8 cellular contexts compared by ENCODE assay signal in genomic region chr20:58414786-58415185, GRCh38. TPM values are rescaled to one million over a fixed set of nuclear protein-coding genes. Genes with fewer than 3 reads are reported as not detected.
A peak's percentile ranks its signal among the peaks of the same experiment; 100 is the strongest.
DNase-seq lines count a peak whose midpoint lies in the region; ATAC-seq, FAIRE-seq and TF ChIP-seq lines count a peak whose summit lies in the region.
"Not testable (repeated sequence)": the region's sequence is repeated elsewhere in the genome, so short reads cannot be mapped to it uniquely, and the experiment has no call there.

No MANE protein-coding gene starts in this region.

- H3K79me2 ChIP-seq in Karpas-422 (ENCODE audit: low read length) (peaks cover 80% of the 10 kb centered on the region), astrocyte (ENCODE audit: insufficient read depth, low read length) (peaks cover 78% of the 10 kb centered on the region), HepG2 (ENCODE audit: insufficient read depth, low read length) (peaks cover 67% of the 10 kb centered on the region)

- peaks cover 13% of the 10 kb centered on the region for H3K4me1 ChIP-seq in CD8-positive, alpha-beta T cell (ENCODE audit: insufficient read depth, low read length)
- H3K4me1 ChIP-seq in Karpas-422 (ENCODE audit: low read length) (peaks cover 15% of the 10 kb centered on the region), HepG2 (ENCODE audit: insufficient read depth, low read length) (peaks cover 30% of the 10 kb centered on the region)
- not testable (repeated sequence) for H3K4me1 ChIP-seq in astrocyte (ENCODE audit: insufficient read depth, low read length)

- not testable (repeated sequence) for TF ChIP-seq RAD21 in HepG2 (CRISPR knock-in tag; IDR thresholded peaks at IDR 0.05)

- H3K27ac ChIP-seq in CD8-positive, alpha-beta T cell (ENCODE audit: low read depth, low read length); astrocyte (ENCODE audit: low read depth, low read length); HepG2 (ENCODE audit: extremely low read length, insufficient read depth, low read length): not testable (repeated sequence)
- H3K27ac ChIP-seq in Karpas-422 (ENCODE audit: low read length) = peak overlapping the region; percentile 79

- 97% methylated on average over 22 of the region's 26 CpGs for WGBS in HepG2 (ENCODE audit: low lambda C conversion rate)

- TF ChIP-seq EP300 in HepG2 (IDR thresholded peaks at IDR 0.05; ENCODE audit: low read depth in 2 of 2, low read length in 2 of 2); HepG2 (CRISPR knock-in tag; IDR thresholded peaks at IDR 0.05; ENCODE audit: borderline replicate concordance): not testable (repeated sequence)

- H3K9me3 Mint-ChIP-seq in CD8-positive, alpha-beta T cell; activated naive CD4-positive, alpha-beta T cell treated with anti-CD3 and anti-CD28 coated beads for 36 hours; astrocyte (ENCODE audit: unreplicated experiment); endothelial cell (ENCODE audit: unreplicated experiment); osteocyte (ENCODE audit: unreplicated experiment): not testable (repeated sequence)
- peaks cover 37% of the 10 kb centered on the region for H3K9me3 Mint-ChIP-seq in nephron progenitor cell

- H3K4me3 Mint-ChIP-seq in CD8-positive, alpha-beta T cell; activated naive CD4-positive, alpha-beta T cell treated with anti-CD3 and anti-CD28 coated beads for 36 hours; osteocyte (ENCODE audit: unreplicated experiment): not testable (repeated sequence)
- H3K4me3 Mint-ChIP-seq in astrocyte (ENCODE audit: unreplicated experiment) (peak overlapping the region; percentile 34), endothelial cell (ENCODE audit: unreplicated experiment) (peak overlapping the region; percentile 82), nephron progenitor cell (peak overlapping the region; percentile 20)

- TF ChIP-seq POLR2A in HepG2 (IDR thresholded peaks at IDR 0.05; ENCODE audit: insufficient read depth in 1 of 2, low read depth in 2 of 2, low read length in 2 of 2) = not testable (repeated sequence)

- H2AFZ ChIP-seq in Karpas-422 (ENCODE audit: low read length); astrocyte (ENCODE audit: low read depth, low read length); HepG2 (ENCODE audit: low read length): not testable (repeated sequence)

- ATAC-seq in CD8-positive, alpha-beta T cell; HepG2: not testable (repeated sequence)

- H3K9ac ChIP-seq in Karpas-422 (ENCODE audit: low read length); astrocyte (ENCODE audit: low read length); HepG2 (ENCODE audit: insufficient read depth, low read depth, low read length): not testable (repeated sequence)

- H3K36me3 Mint-ChIP-seq in CD8-positive, alpha-beta T cell = peaks cover 20% of the 10 kb centered on the region
- peaks cover 20% of the 10 kb centered on the region for H3K36me3 Mint-ChIP-seq in activated naive CD4-positive, alpha-beta T cell treated with anti-CD3 and anti-CD28 coated beads for 36 hours (ENCODE audit: low read depth)
- H3K36me3 Mint-ChIP-seq in astrocyte (ENCODE audit: low read depth, unreplicated experiment) = not testable (repeated sequence)
- H3K36me3 Mint-ChIP-seq in endothelial cell (ENCODE audit: low read depth, unreplicated experiment) (peaks cover 20% of the 10 kb centered on the region), nephron progenitor cell (ENCODE audit: low read depth) (peaks cover 70% of the 10 kb centered on the region), osteocyte (ENCODE audit: unreplicated experiment) (peaks cover 15% of the 10 kb centered on the region)

- BruUV-seq in HepG2 (replicated peaks; lab: Mats Ljungman, UMichigan) = not testable (repeated sequence)

- not testable (repeated sequence) for H3K4me3 ChIP-seq in CD8-positive, alpha-beta T cell (ENCODE audit: low read depth, low read length); Karpas-422 (ENCODE audit: low read length); astrocyte (ENCODE audit: insufficient read depth, low read depth, low read length); HepG2 (replicated peaks in 1 of 3; ENCODE audit: insufficient read depth in 1 of 3, low read depth in 2 of 3, low read length in 3 of 3)

- not testable (repeated sequence) for H3K9me2 ChIP-seq in Karpas-422 (replicated peaks; ENCODE audit: insufficient read depth, low read length)

- POLR2A ChIA-PET in CD8-positive, alpha-beta T cell (lab: Charles Lee); HepG2 (lab: Yijun Ruan, JAX): not testable (repeated sequence)

- not testable (repeated sequence) for DNase-seq in CD8-positive, alpha-beta T cell; Karpas-422; activated naive CD4-positive, alpha-beta T cell treated with anti-CD3 and anti-CD28 coated beads for 36 hours; astrocyte (ENCODE audit: low read depth); endothelial cell (ENCODE audit: low spot score); HepG2 (ENCODE audit: low spot score); nephron progenitor cell; osteocyte (ENCODE audit: extremely low spot score, unreplicated experiment)

- H4K20me1 ChIP-seq in Karpas-422 (ENCODE audit: insufficient read depth, low read depth, low read length); HepG2 (ENCODE audit: insufficient read depth, low read length): not testable (repeated sequence)
- peaks cover 62% of the 10 kb centered on the region for H4K20me1 ChIP-seq in astrocyte (ENCODE audit: insufficient read depth, low read length)

- not testable (repeated sequence) for H3K36me3 ChIP-seq in CD8-positive, alpha-beta T cell (ENCODE audit: insufficient read depth, low read length)
- H3K36me3 ChIP-seq in Karpas-422 (ENCODE audit: insufficient read depth, low read length) (peaks cover 13% of the 10 kb centered on the region), astrocyte (ENCODE audit: insufficient read depth, low read length) (peaks cover 10% of the 10 kb centered on the region), HepG2 (replicated peaks in 1 of 2; ENCODE audit: control insufficient read depth in 1 of 2, insufficient read depth in 2 of 2, low read length in 2 of 2) (peaks cover 13 to 32% of the 10 kb centered on the region in 2 experiments)

- not testable (repeated sequence) for H3K27me3 Mint-ChIP-seq in CD8-positive, alpha-beta T cell (ENCODE audit: low read depth); activated naive CD4-positive, alpha-beta T cell treated with anti-CD3 and anti-CD28 coated beads for 36 hours (ENCODE audit: low read depth); astrocyte (ENCODE audit: low read depth, unreplicated experiment); endothelial cell (ENCODE audit: unreplicated experiment); nephron progenitor cell (ENCODE audit: low read depth, poor library complexity); osteocyte (ENCODE audit: unreplicated experiment)

- H3K9me3 ChIP-seq in CD8-positive, alpha-beta T cell (ENCODE audit: low read length); Karpas-422 (ENCODE audit: low read length); astrocyte (ENCODE audit: insufficient read depth, low read depth, low read length); HepG2 (ENCODE audit: low read length): not testable (repeated sequence)

- intact Hi-C loops in CD8-positive, alpha-beta T cell (cut with DNase I, micrococcal nuclease); activated naive CD4-positive, alpha-beta T cell treated with anti-CD3 and anti-CD28 coated beads for 36 hours (cut with micrococcal nuclease); HepG2 (cut with micrococcal nuclease; ENCODE audit: unreplicated experiment): not testable (repeated sequence)

- H3K27me3 ChIP-seq in CD8-positive, alpha-beta T cell (ENCODE audit: insufficient read depth, low read length); Karpas-422 (ENCODE audit: low read length); astrocyte (ENCODE audit: insufficient read depth, low read length); HepG2 (ENCODE audit: control insufficient read depth in 1 of 2, insufficient read depth in 2 of 2, low read length in 2 of 2): not testable (repeated sequence)

- peak overlapping the region; percentile 42 for H3K4me2 ChIP-seq in Karpas-422 (ENCODE audit: low read depth, low read length, poor library complexity, severe bottlenecking)
- H3K4me2 ChIP-seq in astrocyte (ENCODE audit: low read length); HepG2 (ENCODE audit: low read depth, low read length): not testable (repeated sequence)

- not testable (repeated sequence) for TF ChIP-seq CTCF in CD8-positive, alpha-beta T cell (IDR thresholded peaks at IDR 0.05); astrocyte (IDR thresholded peaks at IDR 0.05; ENCODE audit: insufficient read depth, low read depth, low read length); endothelial cell (IDR thresholded peaks at IDR 0.05; ENCODE audit: unreplicated experiment); HepG2 (CRISPR knock-in tag; IDR thresholded peaks at IDR 0.05); nephron progenitor cell (IDR thresholded peaks at IDR 0.05); osteocyte (IDR thresholded peaks at IDR 0.05)

- peak overlapping the region; percentile 53 for H3K27ac Mint-ChIP-seq in CD8-positive, alpha-beta T cell
- H3K27ac Mint-ChIP-seq in activated naive CD4-positive, alpha-beta T cell treated with anti-CD3 and anti-CD28 coated beads for 36 hours = peak overlapping the region; percentile 60
- not testable (repeated sequence) for H3K27ac Mint-ChIP-seq in astrocyte (ENCODE audit: unreplicated experiment); nephron progenitor cell
- H3K27ac Mint-ChIP-seq in endothelial cell (ENCODE audit: unreplicated experiment) (peak overlapping the region; percentile 72), osteocyte (ENCODE audit: unreplicated experiment) (peak overlapping the region; percentile 7)

- not testable (repeated sequence) for FAIRE-seq in astrocyte (lab: Jason Lieb, UNC); HepG2 (lab: Jason Lieb, UNC)

- in situ Hi-C loops in HepG2 (cut with HindIII; ENCODE audit: extremely low pct_ligation_motif_present, low pct_unique_long_range_greater_than_20kb) = not testable (repeated sequence)

- CTCF ChIA-PET in CD8-positive, alpha-beta T cell (lab: Charles Lee); activated naive CD4-positive, alpha-beta T cell treated with anti-CD3 and anti-CD28 coated beads for 36 hours (lab: Charles Lee); HepG2 (lab: Yijun Ruan, JAX; ENCODE audit: low intra/inter-chr PET ratio, low total read pairs): not testable (repeated sequence)

- H3K4me1 Mint-ChIP-seq in CD8-positive, alpha-beta T cell (ENCODE audit: low read depth) = peaks cover 47% of the 10 kb centered on the region
- peaks cover 37% of the 10 kb centered on the region for H3K4me1 Mint-ChIP-seq in activated naive CD4-positive, alpha-beta T cell treated with anti-CD3 and anti-CD28 coated beads for 36 hours (ENCODE audit: low read depth)
- not testable (repeated sequence) for H3K4me1 Mint-ChIP-seq in astrocyte (ENCODE audit: low read depth, unreplicated experiment)
- H3K4me1 Mint-ChIP-seq in endothelial cell (ENCODE audit: unreplicated experiment) = peaks cover 29% of the 10 kb centered on the region
- H3K4me1 Mint-ChIP-seq in nephron progenitor cell = peaks cover 13% of the 10 kb centered on the region
- peaks cover 13% of the 10 kb centered on the region for H3K4me1 Mint-ChIP-seq in osteocyte (ENCODE audit: unreplicated experiment)

RNA-seq across cellular contexts. Expression of gene VAPB, which starts 25.8 kb away (rescaled TPM):
- 10 to 100 TPM; 29.3 to 32.3 TPM for total RNA-seq in CD8-positive, alpha-beta T cell
- total RNA-seq in Karpas-422 (2014; rRNA removed; shearing (Covaris generic); ENCODE audit: low replicate concordance) = 11.1 and 12.8 TPM in 2 replicates
- 10 to 100 TPM; 26.8 to 27.9 TPM for total RNA-seq in activated naive CD4-positive, alpha-beta T cell treated with anti-CD3 and anti-CD28 coated beads for 36 hours
- total RNA-seq in astrocyte (57.6 and 61.5 TPM in 2 replicates), endothelial cell (ENCODE audit: unreplicated experiment) (55.5 TPM), HepG2 (2016; rRNA removed; fragmentation: Illumina TruSeq; extraction: Trizol) (18.6 and 39.5 TPM in 2 replicates), osteocyte (47.6 and 49.9 TPM in 2 replicates)
- total RNA-seq in HepG2 (2016; cell fraction: cytosol; rRNA removed; fragmentation: Illumina TruSeq; extraction: Trizol; ENCODE audit: low read depth) = 8.4 and 10.3 TPM in 2 replicates
- total RNA-seq in HepG2 (2016; cell fraction: insoluble cytoplasmic fraction; rRNA removed; fragmentation: Illumina TruSeq; extraction: Trizol) = 17.8 and 34.8 TPM in 2 replicates
- total RNA-seq in HepG2 (2016; cell fraction: membrane; rRNA removed; fragmentation: Illumina TruSeq; extraction: Trizol) = 22.3 and 22.4 TPM in 2 replicates
- 26.5 and 27.8 TPM in 2 replicates for total RNA-seq in HepG2 (2016; cell fraction: nucleus; rRNA removed; fragmentation: Illumina TruSeq; extraction: Trizol)
- 40.5 and 48.5 TPM in 2 replicates for polyA plus RNA-seq in HepG2 (2011; rRNA removed)
- 28.8 and 43.5 TPM in 2 replicates for polyA plus RNA-seq in HepG2 (2011; cell fraction: cytosol; rRNA removed)
- 25.8 and 29.7 TPM in 2 replicates for polyA plus RNA-seq in HepG2 (2011; cell fraction: nucleus; rRNA removed)
- polyA plus RNA-seq in HepG2 (2012) = 65.3 and 69.0 TPM in 2 replicates
- polyA plus RNA-seq in HepG2 (2016; cell fraction: cytosol; fragmentation: Illumina TruSeq; extraction: Trizol; ENCODE audit: low read depth) = 10.2 and 12.1 TPM in 2 replicates
- polyA plus RNA-seq in HepG2 (2016; cell fraction: insoluble cytoplasmic fraction; fragmentation: Illumina TruSeq; extraction: Trizol; ENCODE audit: low read depth) = 58.7 and 72.2 TPM in 2 replicates
- polyA plus RNA-seq in HepG2 (2016; cell fraction: membrane; fragmentation: Illumina TruSeq; extraction: Trizol; ENCODE audit: low read depth) = 23.4 and 25.9 TPM in 2 replicates
- 58.8 and 66.1 TPM in 2 replicates for polyA plus RNA-seq in HepG2 (2016; cell fraction: nucleus; fragmentation: Illumina TruSeq; extraction: Trizol; ENCODE audit: insufficient read depth, low read depth)
- 31.5 and 42.0 TPM in 2 replicates for polyA minus RNA-seq in HepG2 (2011; rRNA and poly(A)+ RNA removed; ENCODE audit: low replicate concordance)
- 26.7 and 39.2 TPM in 2 replicates for polyA minus RNA-seq in HepG2 (2011; cell fraction: cytosol; rRNA and poly(A)+ RNA removed)
- 50.6 and 58.1 TPM in 2 replicates for polyA minus RNA-seq in HepG2 (2011; cell fraction: nucleus; rRNA and poly(A)+ RNA removed)
